In genomic region chr4:42350611-42351182, GRCh38 we compare ENCODE assay signal across 28 cellular contexts. TPM values are rescaled to one million over a fixed set of nuclear protein-coding genes. Genes with fewer than 3 reads are reported as not detected.
DNase-seq lines count a peak whose midpoint lies in the region; ATAC-seq, FAIRE-seq and TF ChIP-seq lines count a peak whose summit lies in the region.
"Had no signal": no experiment of that assay in that cellular context is flagged by ENCODE, and none has a peak within 500 bp of the region (broad histone marks: within the 10 kb centered on the region; RNA-seq: fewer than 3 reads in every experiment).

No MANE protein-coding gene starts in this region.

- H3K36me3 ChIP-seq in CD8-positive, alpha-beta T cell (ENCODE audit: insufficient read depth, low read length): no peaks in the 10 kb centered on the region
- no peaks in the 10 kb centered on the region for H3K36me3 ChIP-seq in ascending aorta
- H3K36me3 ChIP-seq: esophagus squamous epithelium, thyroid gland had no signal

- peaks cover 27% of the 10 kb centered on the region for H3K27me3 Mint-ChIP-seq in CD8-positive, alpha-beta T cell (ENCODE audit: low read depth)

- POLR2A ChIA-PET in CD8-positive, alpha-beta T cell (lab: Charles Lee): no interaction called here

- ATAC-seq in GM19324 (IDR thresholded peaks at IDR 0.05; ENCODE audit: low FRiP score, unreplicated experiment): peak; percentile 45
- peak; percentile 72 for ATAC-seq in HG02588 (IDR thresholded peaks at IDR 0.05; ENCODE audit: unreplicated experiment)
- peak; percentile 64 for ATAC-seq in HG03565 (IDR thresholded peaks at IDR 0.05; ENCODE audit: unreplicated experiment)
- no peak for ATAC-seq in CD8-positive, alpha-beta T cell
- no peak for ATAC-seq in GM18909 (IDR thresholded peaks at IDR 0.05; ENCODE audit: poor library complexity, unreplicated experiment)
- ATAC-seq: activated CD4-positive, alpha-beta T cell treated with anti-CD3 and anti-CD28 coated beads for 36 hours; natural killer cell; stimulated activated naive CD8-positive, alpha-beta T cell treated with anti-CD3 and anti-CD28 coated beads, Interleukin-15, Interleukin-2, amounts not matched to agents 100 U/mL and 50 U/mL, for 24 hours had no signal

- no peak for TF ChIP-seq POLR2A in GM12891 (IDR thresholded peaks at IDR 0.05; ENCODE audit: low read depth, low read length)

- DNase-seq in GM12891 (ENCODE audit: insufficient read length, low spot score): no peak
- no peak for DNase-seq in CD8-positive, alpha-beta T cell
- no peak for DNase-seq in NCI-H2081 (lab: John Stamatoyannopoulos, UW)
- no peak for DNase-seq in ascending aorta (ENCODE audit: low spot score in 2 of 2)
- DNase-seq: activated CD4-positive, alpha-beta T cell treated with anti-CD3 and anti-CD28 coated beads for 36 hours; activated naive CD8-positive, alpha-beta T cell treated with anti-CD3 and anti-CD28 coated beads, Interleukin-2, amount 10 ng/mL, durations not matched to agents 7 days and 5 days; activated T-cell treated with anti-CD3 and anti-CD28 coated beads for 4 hours; CD4-positive, alpha-beta T cell; central memory CD4-positive, alpha-beta T cell; esophagus squamous epithelium; foreskin melanocyte; Kasumi-1; natural killer cell; NCI-H146; NCI-H446 treated with DMSO at 0.1 percent for 48 hours; PC-9; Right ventricle myocardium superior; stimulated activated naive CD8-positive, alpha-beta T cell treated with anti-CD3 and anti-CD28 coated beads, Interleukin-15, Interleukin-2, amounts not matched to agents 100 U/mL and 50 U/mL, for 24 hours; thyroid gland had no signal

- no peak overlapping the region for H3K4me3 Mint-ChIP-seq in CD8-positive, alpha-beta T cell
- H3K4me3 Mint-ChIP-seq: activated CD4-positive, alpha-beta T cell treated with anti-CD3 and anti-CD28 coated beads for 36 hours; activated naive CD8-positive, alpha-beta T cell treated with anti-CD3 and anti-CD28 coated beads, Interleukin-2, amount 10 ng/mL, durations not matched to agents 7 days and 5 days; CD4-positive, alpha-beta T cell; natural killer cell had no signal

- no peak overlapping the region for H3K27ac ChIP-seq in CD8-positive, alpha-beta T cell (ENCODE audit: low read depth, low read length)
- H3K27ac ChIP-seq in ascending aorta: no peak overlapping the region
- H3K27ac ChIP-seq: esophagus squamous epithelium, PC-9, thyroid gland had no signal

- CTCF ChIA-PET in CD8-positive, alpha-beta T cell (lab: Charles Lee): no interaction called here

- H3K9me3 Mint-ChIP-seq in CD8-positive, alpha-beta T cell: no peaks in the 10 kb centered on the region
- H3K9me3 Mint-ChIP-seq: activated naive CD8-positive, alpha-beta T cell treated with anti-CD3 and anti-CD28 coated beads, Interleukin-2, amount 10 ng/mL, durations not matched to agents 7 days and 5 days; CD4-positive, alpha-beta T cell; natural killer cell had no signal

- no peaks in the 10 kb centered on the region for H3K36me3 Mint-ChIP-seq in CD8-positive, alpha-beta T cell
- H3K36me3 Mint-ChIP-seq: activated naive CD8-positive, alpha-beta T cell treated with anti-CD3 and anti-CD28 coated beads, Interleukin-2, amount 10 ng/mL, durations not matched to agents 7 days and 5 days; natural killer cell had no signal

- H3K9me3 ChIP-seq in CD8-positive, alpha-beta T cell (ENCODE audit: low read length): no peaks in the 10 kb centered on the region
- H3K9me3 ChIP-seq in ascending aorta: no peaks in the 10 kb centered on the region
- H3K9me3 ChIP-seq: esophagus squamous epithelium, thyroid gland had no signal

- H3K4me3 ChIP-seq in CD8-positive, alpha-beta T cell (ENCODE audit: low read depth, low read length): no peak overlapping the region
- no peak overlapping the region for H3K4me3 ChIP-seq in ascending aorta
- H3K4me3 ChIP-seq: esophagus squamous epithelium, lung, PC-9, thyroid gland had no signal

- no peak overlapping the region for H3K27ac Mint-ChIP-seq in CD8-positive, alpha-beta T cell
- H3K27ac Mint-ChIP-seq: activated CD4-positive, alpha-beta T cell treated with anti-CD3 and anti-CD28 coated beads for 36 hours; activated naive CD8-positive, alpha-beta T cell treated with anti-CD3 and anti-CD28 coated beads, Interleukin-2, amount 10 ng/mL, durations not matched to agents 7 days and 5 days; CD4-positive, alpha-beta T cell; natural killer cell had no signal

- intact Hi-C loops in CD8-positive, alpha-beta T cell (cut with DNase I, micrococcal nuclease): no loop called here
- intact Hi-C loops in ascending aorta (cut with DNase I): no loop called here

- no peaks in the 10 kb centered on the region for H3K4me1 Mint-ChIP-seq in CD8-positive, alpha-beta T cell (ENCODE audit: low read depth)
- H3K4me1 Mint-ChIP-seq: activated CD4-positive, alpha-beta T cell treated with anti-CD3 and anti-CD28 coated beads for 36 hours; activated naive CD8-positive, alpha-beta T cell treated with anti-CD3 and anti-CD28 coated beads, Interleukin-2, amount 10 ng/mL, durations not matched to agents 7 days and 5 days; natural killer cell had no signal

- H3K4me1 ChIP-seq in CD8-positive, alpha-beta T cell (ENCODE audit: insufficient read depth, low read length): no peaks in the 10 kb centered on the region
- no peaks in the 10 kb centered on the region for H3K4me1 ChIP-seq in ascending aorta
- H3K4me1 ChIP-seq: esophagus squamous epithelium, thyroid gland had no signal

- FAIRE-seq in GM12891 (lab: Jason Lieb, UNC): no peak
- FAIRE-seq: A204.1, astrocyte had no signal

- H3K27me3 ChIP-seq in CD8-positive, alpha-beta T cell (ENCODE audit: insufficient read depth, low read length): no peaks in the 10 kb centered on the region
- no peaks in the 10 kb centered on the region for H3K27me3 ChIP-seq in ascending aorta
- H3K27me3 ChIP-seq: thyroid gland had no signal

- TF ChIP-seq CTCF in CD8-positive, alpha-beta T cell (IDR thresholded peaks at IDR 0.05): no peak
- no peak for TF ChIP-seq CTCF in ascending aorta (IDR thresholded peaks at IDR 0.05)

TF ChIP-seq in GM12891, 5 proteins besides CTCF, POLR2A, EP300 and RAD21:
- TF ChIP-seq PAX5 (IDR thresholded peaks at IDR 0.05; ENCODE audit: insufficient read depth, low read length, severe bottlenecking) (no peak), POU2F2 (IDR thresholded peaks at IDR 0.05; ENCODE audit: low read depth, low read length) (no peak), SPI1 (IDR thresholded peaks at IDR 0.05; ENCODE audit: low read depth, low read length) (peak; percentile 77), POLR2AphosphoS5 (IDR thresholded peaks at IDR 0.05; ENCODE audit: low read depth, low read length) (no peak)

RNA-seq across cellular contexts. Expression of gene SHISA3, which starts 46.6 kb away (rescaled TPM):
- polyA plus RNA-seq in GM12891 (2012; ENCODE audit: low read depth, missing spikeins): 1.9 TPM
- total RNA-seq in CD8-positive, alpha-beta T cell: not detected
- 23.6 TPM for total RNA-seq in ascending aorta
- total RNA-seq: astrocyte; CD4-positive, alpha-beta T cell; mononuclear cell; natural killer cell; osteoblast; PC-9 had no signal

Comparison
In these comparisons a context has a peak if more than half of its experiments do, and no peak if none do; other contexts are left out.
1. ATAC-seq: peak in GM19324 (single experiment), HG02588 (single experiment) and HG03565 (single experiment); none in CD8-positive, alpha-beta T cell (single experiment) and GM18909 (single experiment).
2. RNA of gene SHISA3, which starts 46.6 kb away (total RNA-seq): 23.6 TPM in ascending aorta (single experiment); not detected in CD8-positive, alpha-beta T cell; every median in the first group is over 10 times any median in the second.